Comparison of ENCODE assay signal across 9 cellular contexts in genomic region chr5:173823721-173824567, GRCh38.
A peak's percentile ranks its signal among the peaks of the same experiment; 100 is the strongest.
DNase-seq lines count a peak whose midpoint lies in the region; ATAC-seq and TF ChIP-seq lines count a peak whose summit lies in the region.
"Had no signal": no experiment of that assay in that cellular context is flagged by ENCODE, and none has a peak within 500 bp of the region (broad histone marks: within the 10 kb centered on the region; RNA-seq: fewer than 3 reads in every experiment).

No MANE protein-coding gene starts in this region.

- H3K18ac ChIP-seq in H9 (ENCODE audit: insufficient read length, low read depth, low read length): no peak overlapping the region

- peaks cover 25 to 33% of the 10 kb centered on the region in 2 experiments for H3K4me1 Mint-ChIP-seq in H9
- peaks cover 5% of the 10 kb centered on the region for H3K4me1 Mint-ChIP-seq in CD4-positive, alpha-beta T cell (ENCODE audit: low read depth)

- intact Hi-C loops in adrenal gland (cut with DNase I): no loop called here
- intact Hi-C loops in CD4-positive, alpha-beta T cell (cut with DNase I, micrococcal nuclease): no loop called here

- no peak overlapping the region; a peak in 1 of 5 replicates for H3K4me3 Mint-ChIP-seq in H9
- H3K4me3 Mint-ChIP-seq in CD4-positive, alpha-beta T cell: no peak overlapping the region

- no peaks in the 10 kb centered on the region for H3K79me1 ChIP-seq in H9 (ENCODE audit: insufficient read depth, low read depth, low read length, poor library complexity, severe bottlenecking)

- no peak overlapping the region for H3T11ph ChIP-seq in H9 (ENCODE audit: low read length)

- H2BK20ac ChIP-seq in H9 (ENCODE audit: low read depth, low read length, poor library complexity, severe bottlenecking): no peak overlapping the region

- POLR2A ChIA-PET in CD4-positive, alpha-beta T cell (lab: Charles Lee): interaction anchor here (0.6 kb wide), 1 partner anchor 1702 kb away, joined by 3 read pairs; no protein-coding TSS in a partner anchor

- H3K36me3 Mint-ChIP-seq in H9 (ENCODE audit: insufficient read depth in 1 of 3, low read depth in 3 of 3): peaks cover 2 to 17% (median 3%) of the 10 kb centered on the region in 3 experiments; a peak in 5 of 7 replicates
- H3K36me3 Mint-ChIP-seq in CD4-positive, alpha-beta T cell (ENCODE audit: low read depth): no peaks in the 10 kb centered on the region

- peaks cover 6 to 15% of the 10 kb centered on the region in 2 experiments; a peak in 4 of 5 replicates for H3K9me3 Mint-ChIP-seq in H9
- peaks cover 4% of the 10 kb centered on the region for H3K9me3 Mint-ChIP-seq in CD4-positive, alpha-beta T cell

- ATAC-seq in HG02571 (IDR thresholded peaks at IDR 0.05; ENCODE audit: unreplicated experiment): no peak
- no peak for ATAC-seq in CD4-positive, alpha-beta T cell (ENCODE audit: poor library complexity)

- H2BK12ac ChIP-seq in H9 (ENCODE audit: insufficient read length, low read depth, low read length): no peak overlapping the region

- H3K27me3 ChIP-seq in H9 (ENCODE audit: insufficient read depth, low read length) (no peaks in the 10 kb centered on the region), adrenal gland (no peaks in the 10 kb centered on the region), hepatocyte (no peaks in the 10 kb centered on the region), skeletal muscle satellite cell (ENCODE audit: control insufficient read depth, insufficient read depth, low read length) (no peaks in the 10 kb centered on the region)
- no peaks in the 10 kb centered on the region for H3K27me3 ChIP-seq in CD4-positive, alpha-beta T cell (ENCODE audit: control insufficient read depth, insufficient read depth, low read length)
- H3K27me3 ChIP-seq: neutrophil had no signal

- no peak overlapping the region for H3K4ac ChIP-seq in H9 (ENCODE audit: low read depth, low read length)

- H3K23me2 ChIP-seq in H9 (ENCODE audit: insufficient read length, low read depth, low read length, poor library complexity, severe bottlenecking): no peaks in the 10 kb centered on the region

- H2AFZ ChIP-seq in H9 (ENCODE audit: low read length) (no peak overlapping the region), hepatocyte (no peak overlapping the region)

- no peak overlapping the region for H3K23ac ChIP-seq in H9 (ENCODE audit: insufficient read length, low read depth, low read length)

- CTCF ChIA-PET in CD4-positive, alpha-beta T cell (lab: Charles Lee): no interaction called here

- peak overlapping the region in 2 of 3 experiments; percentile 52 to 77; a peak in 3 of 7 replicates for H3K27ac Mint-ChIP-seq in H9
- no peak overlapping the region for H3K27ac Mint-ChIP-seq in CD4-positive, alpha-beta T cell

- no peaks in the 10 kb centered on the region; the same call in 1 of the 2 replicates for H3K27me3 Mint-ChIP-seq in H9 (ENCODE audit: low read depth)
- H3K27me3 Mint-ChIP-seq in CD4-positive, alpha-beta T cell: no peaks in the 10 kb centered on the region

- H2AK5ac ChIP-seq in H9 (ENCODE audit: insufficient read length, low read length): no peak overlapping the region

- H3K4me1 ChIP-seq in H9 (ENCODE audit: insufficient read depth, low read length) (peaks cover 14% of the 10 kb centered on the region; the same call in 1 of the 2 replicates), adrenal gland (replicated peaks in 1 of 2) (peaks cover 21 to 25% of the 10 kb centered on the region in 2 donors), hepatocyte (ENCODE audit: insufficient read depth) (peaks cover 30% of the 10 kb centered on the region), skeletal muscle satellite cell (ENCODE audit: control insufficient read depth, insufficient read depth, low read length) (peaks cover 31% of the 10 kb centered on the region)

- TF ChIP-seq POLR2A in adrenal gland (IDR thresholded peaks at IDR 0.05): no peak

- H3K9ac ChIP-seq in H9 (ENCODE audit: extremely low read depth, insufficient read length, low read length): no peak overlapping the region
- H3K9ac ChIP-seq in skeletal muscle satellite cell (ENCODE audit: low read depth, low read length): no peak overlapping the region

- H3K36me3 ChIP-seq in adrenal gland (replicated peaks in 1 of 2) (no peaks in the 10 kb centered on the region), hepatocyte (replicated peaks; ENCODE audit: insufficient read depth, low read depth) (no peaks in the 10 kb centered on the region), skeletal muscle satellite cell (ENCODE audit: insufficient read depth, low read length) (no peaks in the 10 kb centered on the region)
- H3K36me3 ChIP-seq: neutrophil had no signal

- DNase-seq in H9 (no peak), adrenal gland (peak in 6 of 7 donors; percentile 53 to 65 (median 62)), hepatocyte (ENCODE audit: low spot score) (peak; percentile 74), inferior parietal cortex (ENCODE audit: extremely low spot score) (no peak)
- DNase-seq in CD4-positive, alpha-beta T cell: no peak
- no peak for DNase-seq in activated CD8-positive, alpha-beta memory T cell treated with anti-CD3 and anti-CD28 coated beads, Interleukin-2, amount 50 U/mL, for 48 hours

- TF ChIP-seq CTCF in H9 (conservative IDR thresholded peaks at IDR 0.05) (no peak), adrenal gland (IDR thresholded peaks at IDR 0.05) (no peak), hepatocyte (IDR thresholded peaks at IDR 0.05; ENCODE audit: poor library complexity) (no peak)
- TF ChIP-seq CTCF in CD4-positive, alpha-beta T cell (IDR thresholded peaks at IDR 0.05): no peak

- no peak overlapping the region for H4K5ac ChIP-seq in H9 (ENCODE audit: insufficient read length, low read depth, low read length)

- H3K4me2 ChIP-seq in H9 (ENCODE audit: insufficient read depth, insufficient read length, low read length) (no peak overlapping the region), hepatocyte (peak overlapping the region; percentile 30), skeletal muscle satellite cell (ENCODE audit: low read length) (peak overlapping the region; percentile 43)

- no peak overlapping the region for H3K14ac ChIP-seq in H9 (ENCODE audit: insufficient read depth, low read length)

- no peak overlapping the region for H2BK5ac ChIP-seq in H9 (ENCODE audit: insufficient read length, low read length)

- H2BK15ac ChIP-seq in H9 (ENCODE audit: low read depth, low read length): no peak overlapping the region

- H4K91ac ChIP-seq in H9 (ENCODE audit: insufficient read length, low read depth, low read length): no peak overlapping the region

- H3K79me2 ChIP-seq in H9 (ENCODE audit: insufficient read depth, low read length) (no peaks in the 10 kb centered on the region), hepatocyte (no peaks in the 10 kb centered on the region)

- H3K27ac ChIP-seq in H9 (ENCODE audit: insufficient read length, low read depth, low read length) (no peak overlapping the region), adrenal gland (peak overlapping the region; percentile 42 to 91 (median 63)), hepatocyte (peak overlapping the region; percentile 87)
- H3K27ac ChIP-seq in CD4-positive, alpha-beta T cell (ENCODE audit: low read depth, low read length): no peak overlapping the region
- H3K27ac ChIP-seq: neutrophil had no signal

- no peak overlapping the region for H4K8ac ChIP-seq in H9 (replicated peaks; ENCODE audit: insufficient read length, low read depth, low read length)

- no peak overlapping the region for H2BK120ac ChIP-seq in H9 (ENCODE audit: low read depth, low read length, poor library complexity, severe bottlenecking)

- H3K9me3 ChIP-seq in H9 (ENCODE audit: control insufficient read depth, low read depth, low read length) (no peaks in the 10 kb centered on the region), adrenal gland (replicated peaks in 1 of 3) (no peaks in the 10 kb centered on the region), hepatocyte (ENCODE audit: low read depth) (no peaks in the 10 kb centered on the region), skeletal muscle satellite cell (replicated peaks; ENCODE audit: low read length) (no peaks in the 10 kb centered on the region)
- no peaks in the 10 kb centered on the region for H3K9me3 ChIP-seq in CD4-positive, alpha-beta T cell (ENCODE audit: control insufficient read depth, low read length)
- H3K9me3 ChIP-seq: neutrophil had no signal

- WGBS in H9 (ENCODE audit: extremely low coverage, insufficient read length, low lambda C conversion rate): no CpG with 5 or more reads among the region's 10 CpGs
- 45 to 55% (median 51%) methylated on average over 10 of the region's 10 CpGs for WGBS in adrenal gland, 4 donors
- WGBS in hepatocyte (ENCODE audit: low lambda C conversion rate, missing lambda C conversion rate): 60% methylated on average over 10 of the region's 10 CpGs

- no peaks in the 10 kb centered on the region for H4K20me1 ChIP-seq in H9 (ENCODE audit: control insufficient read depth, insufficient read depth, insufficient read length)
- H4K20me1 ChIP-seq in hepatocyte (ENCODE audit: insufficient read depth, poor library complexity, severe bottlenecking): no peaks in the 10 kb centered on the region

- H3K56ac ChIP-seq in H9 (ENCODE audit: insufficient read length, low read depth, low read length): no peak overlapping the region

- H3K9me2 ChIP-seq in hepatocyte (replicated peaks; ENCODE audit: insufficient read depth): no peaks in the 10 kb centered on the region

- no peak overlapping the region for H3K4me3 ChIP-seq in adrenal gland
- H3K4me3 ChIP-seq in hepatocyte: no peak overlapping the region
- no peak overlapping the region for H3K4me3 ChIP-seq in skeletal muscle satellite cell (ENCODE audit: low read length)

Comparison
In these comparisons a context has a peak if more than half of its experiments do, and no peak if none do; other contexts are left out.
1. DNase-seq: peak in adrenal gland (6 of 7) and hepatocyte (single experiment); none in H9 (single experiment), inferior parietal cortex (single experiment), CD4-positive, alpha-beta T cell (0 of 10) and activated CD8-positive, alpha-beta memory T cell treated with anti-CD3 and anti-CD28 coated beads, Interleukin-2, amount 50 U/mL, for 48 hours (single experiment).
2. H3K27ac ChIP-seq: peak in adrenal gland (5 of 5) and hepatocyte (single experiment); none in H9 (single experiment) and CD4-positive, alpha-beta T cell (single experiment).